10 cellular contexts compared by ENCODE assay signal in the genomic region with DNA sequence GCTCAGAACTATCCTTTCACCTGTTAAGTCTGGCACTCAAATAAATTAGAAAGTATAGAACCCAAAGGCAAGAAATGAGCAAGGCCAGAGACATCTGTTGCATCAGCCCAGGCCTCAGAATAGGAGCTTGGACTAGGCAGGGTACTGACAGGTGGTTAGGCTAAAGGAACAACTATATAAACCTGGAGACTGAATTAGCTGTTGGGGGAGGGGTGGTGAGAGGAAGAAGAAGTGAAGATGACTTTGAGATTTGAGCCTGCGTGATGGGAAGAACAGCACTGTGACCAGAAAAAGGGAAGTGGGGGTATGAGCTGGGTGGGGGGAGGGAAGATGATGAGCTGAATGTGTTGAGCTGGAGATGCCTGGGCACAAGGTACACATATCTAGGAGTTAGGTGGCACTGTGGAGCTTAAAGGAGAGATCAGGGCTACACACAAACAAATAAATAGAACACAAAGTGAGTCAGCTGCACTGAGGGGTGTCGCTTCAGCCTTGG.
A peak's percentile ranks its signal among the peaks of the same experiment; 100 is the strongest.
DNase-seq lines count a peak whose midpoint lies in the region; ATAC-seq and TF ChIP-seq lines count a peak whose summit lies in the region.
"Had no signal": no experiment of that assay in that cellular context is flagged by ENCODE, and none has a peak within 500 bp of the region (broad histone marks: within the 10 kb centered on the region; RNA-seq: fewer than 3 reads in every experiment).

No MANE protein-coding gene starts in this region.

- no peaks in the 10 kb centered on the region for H3K36me3 ChIP-seq in thymus (ENCODE audit: control insufficient read depth, insufficient read depth)

- H3K4me3 ChIP-seq in thymus (ENCODE audit: low read length), result no peak overlapping the region

- H3K27ac Mint-ChIP-seq in T-helper 17 cell (no peak overlapping the region), progenitor cell of endocrine pancreas (no peak overlapping the region)
- no peak overlapping the region for H3K27ac Mint-ChIP-seq in activated CD4-positive, alpha-beta memory T cell treated with anti-CD3 and anti-CD28 coated beads, Interleukin-2, amount 10 ng/mL, durations not matched to agents 7 days and 5 days

- intact Hi-C loops in Right ventricle myocardium superior (cut with DNase I), result no loop called here
- intact Hi-C loops in left cardiac atrium (cut with DNase I), result no loop called here

- H3K27me3 Mint-ChIP-seq in T-helper 17 cell, result peaks cover 6% of the 10 kb centered on the region
- H3K27me3 Mint-ChIP-seq in activated CD4-positive, alpha-beta memory T cell treated with anti-CD3 and anti-CD28 coated beads, Interleukin-2, amount 10 ng/mL, durations not matched to agents 7 days and 5 days, result peaks cover 5% of the 10 kb centered on the region
- H3K27me3 Mint-ChIP-seq in progenitor cell of endocrine pancreas, result no peaks in the 10 kb centered on the region

- H3K4me1 ChIP-seq in thymus (ENCODE audit: control insufficient read depth, insufficient read depth, low read length), result peaks cover 7% of the 10 kb centered on the region

- ATAC-seq in Right ventricle myocardium superior (ENCODE audit: poor library complexity), result peak; percentile 45
- ATAC-seq in left cardiac atrium, result no peak
- ATAC-seq in HG03135 (IDR thresholded peaks at IDR 0.05; ENCODE audit: unreplicated experiment), result peak; percentile 36
- ATAC-seq in T-helper 17 cell, result peak; percentile 49

- DNase-seq in Right ventricle myocardium superior (no peak), left cardiac atrium (no peak), T-helper 17 cell (no peak), progenitor cell of endocrine pancreas (ENCODE audit: low spot score, unreplicated experiment) (no peak)
- no peak for DNase-seq in activated CD4-positive, alpha-beta memory T cell treated with anti-CD3 and anti-CD28 coated beads, Interleukin-2, amount 10 ng/mL, durations not matched to agents 7 days and 5 days
- DNase-seq in activated naive CD4-positive, alpha-beta T cell treated with anti-CD3 and anti-CD28 coated beads, Interleukin-2, amount 50 U/mL, for 16 hours, result no peak
- DNase-seq: NCI-H2107; stimulated activated CD4-positive, alpha-beta T cell treated with anti-CD3 and anti-CD28 coated beads, Interleukin-12 subunit alpha, Interleukin-12 subunit beta, amount 100 ng/mL, for 4 hours had no signal

- CTCF ChIA-PET in activated CD4-positive, alpha-beta memory T cell treated with anti-CD3 and anti-CD28 coated beads, Interleukin-2, amount 10 ng/mL, durations not matched to agents 7 days and 5 days (lab: Charles Lee), result interaction anchor here (0.8 to 1.1 kb wide), 2 partner anchors 10 to 13 kb away, joined by 3 to 5 read pairs; no protein-coding TSS in a partner anchor

- H3K9me3 Mint-ChIP-seq in activated CD4-positive, alpha-beta memory T cell treated with anti-CD3 and anti-CD28 coated beads, Interleukin-2, amount 10 ng/mL, durations not matched to agents 7 days and 5 days, result no peaks in the 10 kb centered on the region
- H3K9me3 Mint-ChIP-seq in progenitor cell of endocrine pancreas (ENCODE audit: low read depth), result no peaks in the 10 kb centered on the region

- 9% methylated on average over 2 of the region's 2 CpGs for WGBS in thymus

- TF ChIP-seq CTCF in progenitor cell of endocrine pancreas (IDR thresholded peaks at IDR 0.05; ENCODE audit: unreplicated experiment), result no peak

- POLR2A ChIA-PET in activated CD4-positive, alpha-beta memory T cell treated with anti-CD3 and anti-CD28 coated beads, Interleukin-2, amount 10 ng/mL, durations not matched to agents 7 days and 5 days (lab: Charles Lee), result no interaction called here

- H3K9me3 ChIP-seq in T-helper 17 cell (ENCODE audit: control insufficient read depth, low read length, poor library complexity, severe bottlenecking) (no peaks in the 10 kb centered on the region), thymus (ENCODE audit: control insufficient read depth) (no peaks in the 10 kb centered on the region)

- H3K36me3 Mint-ChIP-seq in T-helper 17 cell (ENCODE audit: low read depth), result no peaks in the 10 kb centered on the region
- no peaks in the 10 kb centered on the region for H3K36me3 Mint-ChIP-seq in activated CD4-positive, alpha-beta memory T cell treated with anti-CD3 and anti-CD28 coated beads, Interleukin-2, amount 10 ng/mL, durations not matched to agents 7 days and 5 days (ENCODE audit: low read depth)
- H3K36me3 Mint-ChIP-seq in progenitor cell of endocrine pancreas (ENCODE audit: insufficient read depth), result no peaks in the 10 kb centered on the region

- peaks cover 9% of the 10 kb centered on the region for H3K4me1 Mint-ChIP-seq in T-helper 17 cell
- H3K4me1 Mint-ChIP-seq in activated CD4-positive, alpha-beta memory T cell treated with anti-CD3 and anti-CD28 coated beads, Interleukin-2, amount 10 ng/mL, durations not matched to agents 7 days and 5 days, result peaks cover 9% of the 10 kb centered on the region
- no peaks in the 10 kb centered on the region for H3K4me1 Mint-ChIP-seq in progenitor cell of endocrine pancreas (ENCODE audit: low read depth)

- H3K27me3 ChIP-seq in thymus (ENCODE audit: control insufficient read depth, insufficient read depth), result no peaks in the 10 kb centered on the region

- peak overlapping the region; percentile 21 for H3K27ac ChIP-seq in thymus (ENCODE audit: low read depth)

- H3K4me3 Mint-ChIP-seq in T-helper 17 cell (no peak overlapping the region), progenitor cell of endocrine pancreas (ENCODE audit: low read depth) (no peak overlapping the region)
- H3K4me3 Mint-ChIP-seq in activated CD4-positive, alpha-beta memory T cell treated with anti-CD3 and anti-CD28 coated beads, Interleukin-2, amount 10 ng/mL, durations not matched to agents 7 days and 5 days, result no peak overlapping the region

Comparison
In these comparisons a context has a peak if more than half of its experiments do, and no peak if none do; other contexts are left out.
1. ATAC-seq: peak in Right ventricle myocardium superior (single experiment), HG03135 (single experiment) and T-helper 17 cell (single experiment); none in left cardiac atrium (0 of 2).